ENCODE assay signal across 32 cellular contexts in genomic region chr17:8835631-8836364, GRCh38. TPM values are rescaled to one million over a fixed set of nuclear protein-coding genes. Genes with fewer than 3 reads are reported as not detected.
DNase-seq lines count a peak whose midpoint lies in the region; ATAC-seq, FAIRE-seq and TF ChIP-seq lines count a peak whose summit lies in the region.
"Had no signal": no experiment of that assay in that cellular context is flagged by ENCODE, and none has a peak within 500 bp of the region (broad histone marks: within the 10 kb centered on the region; RNA-seq: fewer than 3 reads in every experiment).

No MANE protein-coding gene starts in this region.

- CTCF ChIA-PET in activated CD4-positive, alpha-beta memory T cell treated with anti-CD3 and anti-CD28 coated beads for 36 hours (lab: Charles Lee): interaction anchor here (0.7 to 1.0 kb wide), 2 partner anchors 50 to 162 kb away, joined by 3 read pairs; no protein-coding TSS in a partner anchor

- H3K4me1 ChIP-seq in esophagus muscularis mucosa: no peaks in the 10 kb centered on the region
- H3K4me1 ChIP-seq: BE2C, Peyer's patch had no signal

- no peaks in the 10 kb centered on the region for H3K36me3 Mint-ChIP-seq in type B pancreatic cell
- no peaks in the 10 kb centered on the region for H3K36me3 Mint-ChIP-seq in activated CD4-positive, alpha-beta memory T cell treated with anti-CD3 and anti-CD28 coated beads for 36 hours

- no peak overlapping the region for H3K27ac ChIP-seq in esophagus muscularis mucosa (replicated peaks in 1 of 4)
- H3K27ac ChIP-seq: Peyer's patch, SK-N-MC had no signal

- no peaks in the 10 kb centered on the region for H3K9me3 ChIP-seq in esophagus muscularis mucosa
- H3K9me3 ChIP-seq: BE2C, Peyer's patch had no signal

- TF ChIP-seq EP300 in esophagus muscularis mucosa (IDR thresholded peaks at IDR 0.05): no peak

- 0 out of 2 replicates have a peak, but pooled peaks have one; percentile 23 for TF ChIP-seq POLR2A in GM12892 (IDR thresholded peaks at IDR 0.05; ENCODE audit: low read depth, low read length)
- TF ChIP-seq POLR2A in esophagus muscularis mucosa (IDR thresholded peaks at IDR 0.05; ENCODE audit: low read depth): no peak
- TF ChIP-seq POLR2A in GM12891 (IDR thresholded peaks at IDR 0.05; ENCODE audit: low read depth, low read length): no peak

- intact Hi-C loops in esophagus muscularis mucosa (cut with DNase I): no loop called here
- intact Hi-C loops in activated CD4-positive, alpha-beta memory T cell treated with anti-CD3 and anti-CD28 coated beads for 36 hours (cut with micrococcal nuclease): no loop called here

- peaks cover 0 to 3% (median 0%) of the 10 kb centered on the region in 4 donors for H3K36me3 ChIP-seq in esophagus muscularis mucosa
- H3K36me3 ChIP-seq: BE2C, Peyer's patch had no signal

- H3K4me3 Mint-ChIP-seq in type B pancreatic cell: no peak overlapping the region
- H3K4me3 Mint-ChIP-seq in activated CD4-positive, alpha-beta memory T cell treated with anti-CD3 and anti-CD28 coated beads for 36 hours: no peak overlapping the region
- H3K4me3 Mint-ChIP-seq: CD14-positive monocyte; CD8-positive, alpha-beta memory T cell had no signal

- peaks cover 15% of the 10 kb centered on the region for H3K27me3 Mint-ChIP-seq in type B pancreatic cell
- H3K27me3 Mint-ChIP-seq in activated CD4-positive, alpha-beta memory T cell treated with anti-CD3 and anti-CD28 coated beads for 36 hours: no peaks in the 10 kb centered on the region

- TF ChIP-seq CTCF in esophagus muscularis mucosa (IDR thresholded peaks at IDR 0.05) (no peak), type B pancreatic cell (conservative IDR thresholded peaks at IDR 0.05) (no peak)

- FAIRE-seq in GM12892 (lab: Jason Lieb, UNC) (no peak), GM12891 (lab: Jason Lieb, UNC) (no peak)
- FAIRE-seq: GM12878, GM19239, HepG2 had no signal

- POLR2A ChIA-PET in activated CD4-positive, alpha-beta memory T cell treated with anti-CD3 and anti-CD28 coated beads for 36 hours (lab: Charles Lee): interaction anchor here (0.6 kb wide), 1 partner anchor 816 kb away, joined by 4 read pairs; no protein-coding TSS in a partner anchor

- no peak for ATAC-seq in HG03139 (IDR thresholded peaks at IDR 0.05; ENCODE audit: unreplicated experiment)
- ATAC-seq: GM12878, HepG2 had no signal

- H3K4me3 ChIP-seq in esophagus muscularis mucosa: no peak overlapping the region
- H3K4me3 ChIP-seq: GM12878, Peyer's patch, SK-N-MC had no signal

- H3K27me3 ChIP-seq in esophagus muscularis mucosa: peaks cover 0 to 59% (median 3%) of the 10 kb centered on the region in 4 donors
- H3K27me3 ChIP-seq: BE2C had no signal

- H3K27ac Mint-ChIP-seq in type B pancreatic cell: no peak overlapping the region
- no peak overlapping the region for H3K27ac Mint-ChIP-seq in activated CD4-positive, alpha-beta memory T cell treated with anti-CD3 and anti-CD28 coated beads for 36 hours
- H3K27ac Mint-ChIP-seq: CD8-positive, alpha-beta memory T cell had no signal

- no peak for DNase-seq in GM12892 (ENCODE audit: insufficient read length)
- peak; percentile 37 for DNase-seq in activated CD8-positive, alpha-beta memory T cell treated with anti-CD3 and anti-CD28 coated beads, Interleukin-2, amount 50 U/mL, for 48 hours
- DNase-seq in esophagus muscularis mucosa (ENCODE audit: extremely low spot score): peak; percentile 74
- peak; percentile 50 for DNase-seq in type B pancreatic cell (ENCODE audit: extremely low spot score, unreplicated experiment)
- DNase-seq in activated CD4-positive, alpha-beta memory T cell treated with anti-CD3 and anti-CD28 coated beads for 36 hours: no peak
- DNase-seq in GM12891 (ENCODE audit: insufficient read length, low spot score): no peak
- DNase-seq: BE2C; CD8-positive, alpha-beta memory T cell; DMS 273 treated with DMSO at 0.1 percent for 48 hours; DMS79; EL; GDM1; H9; Kasumi-1; NCI-H1092 treated with DMSO at 0.1 percent for 48 hours; NCI-H1436; NCI-H187; NCI-H2081 treated with DMSO at 0.1 percent for 48 hours; NCI-H2171; NCI-H226; NCI-H510A; NCI-H69; Peyer's patch; SIG-M5 had no signal

- no peaks in the 10 kb centered on the region for H3K9me3 Mint-ChIP-seq in type B pancreatic cell
- H3K9me3 Mint-ChIP-seq in activated CD4-positive, alpha-beta memory T cell treated with anti-CD3 and anti-CD28 coated beads for 36 hours: no peaks in the 10 kb centered on the region
- H3K9me3 Mint-ChIP-seq: CD8-positive, alpha-beta memory T cell had no signal

- peaks cover 6% of the 10 kb centered on the region for H3K4me1 Mint-ChIP-seq in type B pancreatic cell (ENCODE audit: unreplicated experiment)
- H3K4me1 Mint-ChIP-seq in activated CD4-positive, alpha-beta memory T cell treated with anti-CD3 and anti-CD28 coated beads for 36 hours (ENCODE audit: low read depth): no peaks in the 10 kb centered on the region
- H3K4me1 Mint-ChIP-seq: CD14-positive monocyte; CD8-positive, alpha-beta memory T cell had no signal

- WGBS in esophagus muscularis mucosa: 86% methylated on average over 3 of the region's 6 CpGs

TF ChIP-seq in GM12891, 5 proteins besides CTCF, POLR2A, EP300 and RAD21:
- TF ChIP-seq TAF1 (IDR thresholded peaks at IDR 0.05; ENCODE audit: low read depth, low read length) (no peak), POU2F2 (IDR thresholded peaks at IDR 0.05; ENCODE audit: low read depth, low read length) (no peak), POLR2AphosphoS5 (IDR thresholded peaks at IDR 0.05; ENCODE audit: low read depth, low read length) (no peak), SPI1 (IDR thresholded peaks at IDR 0.05; ENCODE audit: low read depth, low read length) (no peak), PAX5 (IDR thresholded peaks at IDR 0.05; ENCODE audit: insufficient read depth, low read length, severe bottlenecking) (no peak)

RNA-seq across cellular contexts. Expression of gene PIK3R6, which starts 31.7 kb away (rescaled TPM):
- 81.7 TPM for polyA plus RNA-seq in GM12892 (2012; ENCODE audit: missing spikeins)
- total RNA-seq in esophagus muscularis mucosa (1 to 10 TPM in 3 of 4 donors, under 1 TPM in 1; 0.52 to 3.3 (median 1.8) TPM), type B pancreatic cell (ENCODE audit: low replicate concordance) (not detected in 2 replicates)
- under 1 TPM; 0.63 to 0.71 TPM for total RNA-seq in activated CD4-positive, alpha-beta memory T cell treated with anti-CD3 and anti-CD28 coated beads for 36 hours
- 115 TPM for polyA plus RNA-seq in GM12891 (2012; ENCODE audit: low read depth, missing spikeins)
- total RNA-seq: H9, HepG2, HT1080, M059J had no signal
- polyA plus RNA-seq: HepG2 had no signal

RNA-seq across cellular contexts. Expression of gene MFSD6L, which starts 36.6 kb away (rescaled TPM):
- polyA plus RNA-seq in GM12892 (2012; ENCODE audit: missing spikeins): 2.0 TPM
- total RNA-seq in esophagus muscularis mucosa (under 1 TPM in 2 of 4 donors, not detected in 2; 0.17 to 0.33 TPM), type B pancreatic cell (ENCODE audit: low replicate concordance) (3.1 and 3.6 TPM in 2 replicates)
- not detected for total RNA-seq in activated CD4-positive, alpha-beta memory T cell treated with anti-CD3 and anti-CD28 coated beads for 36 hours
- polyA plus RNA-seq in GM12891 (2012; ENCODE audit: low read depth, missing spikeins): 1.4 TPM
- total RNA-seq: CD8-positive, alpha-beta memory T cell; HepG2; HT1080; M059J had no signal
- polyA plus RNA-seq: CD8-positive, alpha-beta memory T cell; HepG2 had no signal

Comparison
In these comparisons a context has a peak if more than half of its experiments do, and no peak if none do; other contexts are left out.
1. DNase-seq: peak in activated CD8-positive, alpha-beta memory T cell treated with anti-CD3 and anti-CD28 coated beads, Interleukin-2, amount 50 U/mL, for 48 hours (single experiment), esophagus muscularis mucosa (single experiment) and type B pancreatic cell (single experiment); none in GM12892 (single experiment), activated CD4-positive, alpha-beta memory T cell treated with anti-CD3 and anti-CD28 coated beads for 36 hours (single experiment) and GM12891 (single experiment).